Comparison of ENCODE assay signal across 8 cellular contexts in genomic region chr15:89399390-89400120, GRCh38.
DNase-seq lines count a peak whose midpoint lies in the region; ATAC-seq, FAIRE-seq and TF ChIP-seq lines count a peak whose summit lies in the region.

No MANE protein-coding gene starts in this region.

- no peaks in the 10 kb centered on the region for H3K36me3 Mint-ChIP-seq in stimulated activated memory B cell treated with anti-CD40 and anti-IgM and Interleukin-4, amounts not matched to agents 10 μg/mL and 1 μg/mL and 100 μg/mL, for 72 hours

- H3K27me3 Mint-ChIP-seq in stimulated activated memory B cell treated with anti-CD40 and anti-IgM and Interleukin-4, amounts not matched to agents 10 μg/mL and 1 μg/mL and 100 μg/mL, for 72 hours: peaks cover 85% of the 10 kb centered on the region

- H3K4me3 ChIP-seq in ascending aorta: peak overlapping the region; percentile 33 to 54
- H3K4me3 ChIP-seq in iPS-15b (ENCODE audit: low read depth, low read length): peak overlapping the region; percentile 27

- no peak overlapping the region for H3K9ac ChIP-seq in iPS-15b (ENCODE audit: low read depth, low read length)

- peak; percentile 66 for ATAC-seq in HG03066 (IDR thresholded peaks at IDR 0.05; ENCODE audit: low read depth, unreplicated experiment)
- ATAC-seq in stimulated activated memory B cell treated with anti-CD40 and anti-IgM and Interleukin-4, amounts not matched to agents 10 μg/mL and 1 μg/mL and 100 μg/mL, for 72 hours: peak; percentile 70

- no peak overlapping the region for H3K27ac Mint-ChIP-seq in stimulated activated memory B cell treated with anti-CD40 and anti-IgM and Interleukin-4, amounts not matched to agents 10 μg/mL and 1 μg/mL and 100 μg/mL, for 72 hours

- no peaks in the 10 kb centered on the region for H3K9me3 Mint-ChIP-seq in stimulated activated memory B cell treated with anti-CD40 and anti-IgM and Interleukin-4, amounts not matched to agents 10 μg/mL and 1 μg/mL and 100 μg/mL, for 72 hours

- peaks cover 17% of the 10 kb centered on the region for H3K4me1 Mint-ChIP-seq in stimulated activated memory B cell treated with anti-CD40 and anti-IgM and Interleukin-4, amounts not matched to agents 10 μg/mL and 1 μg/mL and 100 μg/mL, for 72 hours

- H3K4me1 ChIP-seq in ascending aorta (peaks cover 0 to 15% of the 10 kb centered on the region in 2 donors), iPS-15b (ENCODE audit: control insufficient read depth, insufficient read depth, low read length) (peaks cover 10% of the 10 kb centered on the region)

- H3K27me3 ChIP-seq in ascending aorta: peaks cover 14% of the 10 kb centered on the region
- peaks cover 94% of the 10 kb centered on the region for H3K27me3 ChIP-seq in iPS-15b (ENCODE audit: control insufficient read depth, insufficient read depth, low read length)

- H3K27ac ChIP-seq in ascending aorta: no peak overlapping the region

- H3K9me3 ChIP-seq in ascending aorta (no peaks in the 10 kb centered on the region), iPS-15b (ENCODE audit: control insufficient read depth, insufficient read depth, low read length) (no peaks in the 10 kb centered on the region)

- TF ChIP-seq CTCF in ascending aorta (IDR thresholded peaks at IDR 0.05): peak in 2 of 3 experiments; percentile 13 to 22

- no peaks in the 10 kb centered on the region for H3K36me3 ChIP-seq in ascending aorta
- H3K36me3 ChIP-seq in iPS-15b (ENCODE audit: control insufficient read depth, insufficient read depth, low read length): no peaks in the 10 kb centered on the region

- peak overlapping the region; percentile 74 for H3K4me3 Mint-ChIP-seq in stimulated activated memory B cell treated with anti-CD40 and anti-IgM and Interleukin-4, amounts not matched to agents 10 μg/mL and 1 μg/mL and 100 μg/mL, for 72 hours

- DNase-seq in Ammon's horn (ENCODE audit: low spot score): peak; percentile 57
- peak; percentile 55 for DNase-seq in GM18507 (ENCODE audit: extremely low spot score, insufficient read length, low read depth)
- DNase-seq in NCI-H524 treated with DMSO at 0.1 percent for 48 hours (lab: John Stamatoyannopoulos, UW): peak; percentile 53
- DNase-seq in ascending aorta (ENCODE audit: low spot score in 2 of 2): no peak
- no peak for DNase-seq in occipital lobe (lab: John Stamatoyannopoulos, UW)

- intact Hi-C loops in ascending aorta (cut with DNase I): no loop called here

- FAIRE-seq in GM18507 (lab: Jason Lieb, UNC): peak; percentile 71

Comparison
In these comparisons a context has a peak if more than half of its experiments do, and no peak if none do; other contexts are left out.
1. DNase-seq: peak in Ammon's horn (single experiment), GM18507 (single experiment) and NCI-H524 treated with DMSO at 0.1 percent for 48 hours (single experiment); none in ascending aorta (0 of 2) and occipital lobe (single experiment).